ENCODE assay signal across 15 cellular contexts in the genomic region with DNA sequence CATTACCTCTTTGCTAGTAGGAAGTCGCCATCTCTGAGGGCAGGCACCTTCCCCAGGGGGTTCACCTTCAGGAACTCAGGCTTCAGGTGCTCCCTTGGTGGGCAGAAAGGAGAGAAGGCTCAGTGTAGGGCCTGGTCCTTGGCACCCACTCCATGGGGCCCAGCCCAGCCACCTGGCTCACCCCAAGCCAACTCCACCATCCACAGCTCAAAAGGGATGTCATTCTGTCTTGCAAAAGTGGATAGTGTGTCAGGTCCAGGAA. TPM values are rescaled to one million over a fixed set of nuclear protein-coding genes. Genes with fewer than 3 reads are reported as not detected.
DNase-seq lines count a peak whose midpoint lies in the region; ATAC-seq, FAIRE-seq and TF ChIP-seq lines count a peak whose summit lies in the region.
"Had no signal": no experiment of that assay in that cellular context is flagged by ENCODE, and none has a peak within 500 bp of the region (broad histone marks: within the 10 kb centered on the region; RNA-seq: fewer than 3 reads in every experiment).

No MANE protein-coding gene starts in this region.

- ATAC-seq in HepG2 (no peak), right lobe of liver (no peak), HG03039 (IDR thresholded peaks at IDR 0.05; ENCODE audit: unreplicated experiment) (no peak)
- ATAC-seq in natural killer cell treated with Interleukin-12 subunit alpha and Interleukin-12 subunit beta and Interleukin-15 and Interleukin-18, amount 100 ng/mL, for 72 hours, result no peak

- no peak for TF ChIP-seq EP300 in HepG2 (IDR thresholded peaks at IDR 0.05; ENCODE audit: low read depth in 2 of 2, low read length in 2 of 2)
- TF ChIP-seq EP300 in HepG2 (CRISPR knock-in tag; IDR thresholded peaks at IDR 0.05; ENCODE audit: borderline replicate concordance), result no peak

- no peak overlapping the region for H4K91ac ChIP-seq in mesenchymal stem cell (ENCODE audit: low read length)

- no peak overlapping the region for H3K4me3 Mint-ChIP-seq in natural killer cell treated with Interleukin-12 subunit alpha and Interleukin-12 subunit beta and Interleukin-15 and Interleukin-18, amount 100 ng/mL, for 72 hours
- H3K4me3 Mint-ChIP-seq: CD14-positive monocyte had no signal

- no peak overlapping the region for H2BK5ac ChIP-seq in mesenchymal stem cell (ENCODE audit: low read depth, low read length, poor library complexity, severe bottlenecking)

- POLR2A ChIA-PET in HepG2 (lab: Yijun Ruan, JAX), result interaction anchor here (2.1 kb wide), 1 partner anchor 114 kb away, joined by 8 read pairs; a partner anchor contains a TSS

- H3K9me3 ChIP-seq in HepG2 (ENCODE audit: low read length) (no peaks in the 10 kb centered on the region), right lobe of liver (no peaks in the 10 kb centered on the region), Karpas-422 (ENCODE audit: low read length) (no peaks in the 10 kb centered on the region), mesenchymal stem cell (ENCODE audit: control insufficient read depth, low read length) (no peaks in the 10 kb centered on the region)
- H3K9me3 ChIP-seq: BE2C had no signal

- peak overlapping the region; percentile 86 for H3K4me2 ChIP-seq in HepG2 (ENCODE audit: low read depth, low read length)
- no peak overlapping the region for H3K4me2 ChIP-seq in Karpas-422 (ENCODE audit: low read depth, low read length, poor library complexity, severe bottlenecking)
- H3K4me2 ChIP-seq in mesenchymal stem cell (ENCODE audit: low read length, poor library complexity, severe bottlenecking), result no peak overlapping the region

- BruUV-seq in HepG2 (replicated peaks; lab: Mats Ljungman, UMichigan), result no TSS peak

- peaks cover 71% of the 10 kb centered on the region for H3K4me1 ChIP-seq in HepG2 (ENCODE audit: insufficient read depth, low read length)
- peaks cover 0 to 7% (median 0%) of the 10 kb centered on the region in 4 donors for H3K4me1 ChIP-seq in right lobe of liver
- peaks cover 18% of the 10 kb centered on the region for H3K4me1 ChIP-seq in Karpas-422 (ENCODE audit: low read length)
- peaks cover 2% of the 10 kb centered on the region for H3K4me1 ChIP-seq in mesenchymal stem cell (ENCODE audit: control insufficient read depth, insufficient read depth, low read depth, low read length)
- H3K4me1 ChIP-seq: BE2C had no signal

- no peak overlapping the region for H3K23ac ChIP-seq in mesenchymal stem cell (ENCODE audit: low read length in 2 of 2)

- H2AFZ ChIP-seq in HepG2 (ENCODE audit: low read length) (peak overlapping the region; percentile 5), Karpas-422 (ENCODE audit: low read length) (no peak overlapping the region), mesenchymal stem cell (ENCODE audit: low read depth, low read length) (no peak overlapping the region)

- DNase-seq in HepG2 (ENCODE audit: low spot score), result no peak
- DNase-seq in right lobe of liver, result no peak
- DNase-seq in Karpas-422, result peak; percentile 39
- no peak for DNase-seq in mesenchymal stem cell
- DNase-seq in activated CD4-positive, CD25-positive, alpha-beta regulatory T cell treated with anti-CD3 and anti-CD28 coated beads, Interleukin-2, amount 50 U/mL, for 72 hours, result no peak
- no peak for DNase-seq in natural killer cell treated with Interleukin-12 subunit alpha and Interleukin-12 subunit beta and Interleukin-15 and Interleukin-18, amount 100 ng/mL, for 72 hours (ENCODE audit: low spot score)
- DNase-seq: BE2C; CD8-positive, alpha-beta memory T cell; DMS53; GF-D8 had no signal

- H3K79me2 ChIP-seq in HepG2 (ENCODE audit: insufficient read depth, low read length) (peaks cover 15% of the 10 kb centered on the region), Karpas-422 (ENCODE audit: low read length) (peaks cover 15% of the 10 kb centered on the region)

- no peak overlapping the region for H4K8ac ChIP-seq in mesenchymal stem cell (ENCODE audit: low read length)

- TF ChIP-seq POLR2A in HepG2 (IDR thresholded peaks at IDR 0.05; ENCODE audit: insufficient read depth in 1 of 2, low read depth in 2 of 2, low read length in 2 of 2) (no peak), right lobe of liver (IDR thresholded peaks at IDR 0.05) (no peak)

- TF ChIP-seq RAD21 in HepG2 (CRISPR knock-in tag; IDR thresholded peaks at IDR 0.05), result no peak

- no peak overlapping the region for H3K4ac ChIP-seq in mesenchymal stem cell (ENCODE audit: low read depth in 1 of 2, low read length in 2 of 2)

- H3K27ac ChIP-seq in HepG2 (ENCODE audit: extremely low read length, insufficient read depth, low read length) (peak overlapping the region; percentile 87), right lobe of liver (no peak overlapping the region), Karpas-422 (ENCODE audit: low read length) (no peak overlapping the region), mesenchymal stem cell (ENCODE audit: low read length, poor library complexity, severe bottlenecking) (no peak overlapping the region)

- 75% methylated on average over 1 of the region's 1 CpG for WGBS in HepG2 (ENCODE audit: low lambda C conversion rate)
- WGBS in right lobe of liver (ENCODE audit: insufficient coverage, low coverage, low lambda C conversion rate, missing lambda C conversion rate), result 88% methylated on average over 1 of the region's 1 CpG
- 89% methylated on average over 1 of the region's 1 CpG for WGBS in mesenchymal stem cell

- H3K18ac ChIP-seq in mesenchymal stem cell (ENCODE audit: low read depth in 1 of 2, low read length in 2 of 2), result no peak overlapping the region

- no peak overlapping the region for H2BK120ac ChIP-seq in mesenchymal stem cell (ENCODE audit: low read depth, low read length)

- peaks cover 10 to 13% of the 10 kb centered on the region in 2 donors for H3K4me1 Mint-ChIP-seq in natural killer cell treated with Interleukin-12 subunit alpha and Interleukin-12 subunit beta and Interleukin-15 and Interleukin-18, amount 100 ng/mL, for 72 hours (ENCODE audit: low read depth in 2 of 2)

- H3K36me3 ChIP-seq in HepG2 (replicated peaks in 1 of 2; ENCODE audit: control insufficient read depth in 1 of 2, insufficient read depth in 2 of 2, low read length in 2 of 2), result no peaks in the 10 kb centered on the region
- no peaks in the 10 kb centered on the region for H3K36me3 ChIP-seq in right lobe of liver
- H3K36me3 ChIP-seq in Karpas-422 (ENCODE audit: insufficient read depth, low read length), result no peaks in the 10 kb centered on the region
- no peaks in the 10 kb centered on the region for H3K36me3 ChIP-seq in mesenchymal stem cell (ENCODE audit: control insufficient read depth in 1 of 2, insufficient read depth in 2 of 2, low read depth in 1 of 2, low read length in 2 of 2)
- H3K36me3 ChIP-seq: BE2C had no signal

- H3K36me3 Mint-ChIP-seq in natural killer cell treated with Interleukin-12 subunit alpha and Interleukin-12 subunit beta and Interleukin-15 and Interleukin-18, amount 100 ng/mL, for 72 hours, result no peaks in the 10 kb centered on the region
- H3K36me3 Mint-ChIP-seq: CD14-positive monocyte had no signal

- no peak overlapping the region for H2BK12ac ChIP-seq in mesenchymal stem cell (ENCODE audit: low read length in 2 of 2)

- in situ Hi-C loops in HepG2 (cut with HindIII; ENCODE audit: extremely low pct_ligation_motif_present, low pct_unique_long_range_greater_than_20kb), result loop anchor here (5.0 kb wide), 1 partner anchor 71 kb away; no protein-coding TSS in a partner anchor

- peak overlapping the region; percentile 3 for H2BK15ac ChIP-seq in mesenchymal stem cell (ENCODE audit: low read depth, poor library complexity, severe bottlenecking)

- CTCF ChIA-PET in HepG2 (lab: Yijun Ruan, JAX; ENCODE audit: low intra/inter-chr PET ratio, low total read pairs), result no interaction called here

- H3K9ac ChIP-seq in HepG2 (ENCODE audit: insufficient read depth, low read depth, low read length), result peak overlapping the region; percentile 73
- H3K9ac ChIP-seq in Karpas-422 (ENCODE audit: low read length), result no peak overlapping the region
- no peak overlapping the region for H3K9ac ChIP-seq in mesenchymal stem cell (ENCODE audit: low read length)

- H3K27me3 ChIP-seq in HepG2 (ENCODE audit: control insufficient read depth in 1 of 2, insufficient read depth in 2 of 2, low read length in 2 of 2) (no peaks in the 10 kb centered on the region; a peak in 1 of 5 replicates), right lobe of liver (no peaks in the 10 kb centered on the region), Karpas-422 (ENCODE audit: low read length) (no peaks in the 10 kb centered on the region; the same call in 1 of the 2 replicates), mesenchymal stem cell (ENCODE audit: control insufficient read depth in 1 of 2, insufficient read depth in 1 of 2, low read length in 2 of 2) (peaks cover 7 to 8% of the 10 kb centered on the region in 2 experiments)
- H3K27me3 ChIP-seq: BE2C had no signal

- TF ChIP-seq CTCF in HepG2 (CRISPR knock-in tag; IDR thresholded peaks at IDR 0.05) (no peak), right lobe of liver (IDR thresholded peaks at IDR 0.05) (no peak)

- no peaks in the 10 kb centered on the region for H3K9me3 Mint-ChIP-seq in natural killer cell treated with Interleukin-12 subunit alpha and Interleukin-12 subunit beta and Interleukin-15 and Interleukin-18, amount 100 ng/mL, for 72 hours

- no peak overlapping the region for H3K27ac Mint-ChIP-seq in natural killer cell treated with Interleukin-12 subunit alpha and Interleukin-12 subunit beta and Interleukin-15 and Interleukin-18, amount 100 ng/mL, for 72 hours
- H3K27ac Mint-ChIP-seq: CD14-positive monocyte; CD8-positive, alpha-beta memory T cell had no signal

- no peaks in the 10 kb centered on the region for H3K27me3 Mint-ChIP-seq in natural killer cell treated with Interleukin-12 subunit alpha and Interleukin-12 subunit beta and Interleukin-15 and Interleukin-18, amount 100 ng/mL, for 72 hours

- peaks cover 5% of the 10 kb centered on the region for H3K79me1 ChIP-seq in mesenchymal stem cell (replicated peaks; ENCODE audit: low read length, poor library complexity, severe bottlenecking)

- H3K14ac ChIP-seq in mesenchymal stem cell (ENCODE audit: low read length in 2 of 2), result no peak overlapping the region

- H3K4me3 ChIP-seq in HepG2 (replicated peaks in 1 of 3; ENCODE audit: insufficient read depth in 1 of 3, low read depth in 2 of 3, low read length in 3 of 3) (peak overlapping the region; percentile 17 to 95 (median 24); a peak in 4 of 6 replicates), right lobe of liver (no peak overlapping the region), Karpas-422 (ENCODE audit: low read length) (no peak overlapping the region), mesenchymal stem cell (ENCODE audit: insufficient read depth in 1 of 2, low read depth in 1 of 2, low read length in 2 of 2) (no peak overlapping the region)

- no peaks in the 10 kb centered on the region for H4K20me1 ChIP-seq in HepG2 (ENCODE audit: insufficient read depth, low read length)
- no peaks in the 10 kb centered on the region for H4K20me1 ChIP-seq in Karpas-422 (ENCODE audit: insufficient read depth, low read depth, low read length)

- H2AK5ac ChIP-seq in mesenchymal stem cell (ENCODE audit: low read length, severe bottlenecking), result no peak overlapping the region

- intact Hi-C loops in HepG2 (cut with micrococcal nuclease; ENCODE audit: unreplicated experiment) (no loop called here), right lobe of liver (cut with DNase I) (no loop called here)

- no peaks in the 10 kb centered on the region for H3K9me2 ChIP-seq in Karpas-422 (replicated peaks; ENCODE audit: insufficient read depth, low read length)

- no peak for FAIRE-seq in HepG2 (lab: Jason Lieb, UNC)
- FAIRE-seq: A204.1, H54 had no signal

RNA-seq across cellular contexts. Expression of a gene that starts 2.7 kb away (rescaled TPM):
- total RNA-seq in HepG2 (2016; rRNA removed; fragmentation: Illumina TruSeq; extraction: Trizol) (0.18 and 0.62 TPM in 2 replicates), right lobe of liver (not detected)
- 0.30 and 0.44 TPM in 2 replicates for total RNA-seq in HepG2 (2016; cell fraction: cytosol; rRNA removed; fragmentation: Illumina TruSeq; extraction: Trizol; ENCODE audit: low read depth)
- total RNA-seq in HepG2 (2016; cell fraction: insoluble cytoplasmic fraction; rRNA removed; fragmentation: Illumina TruSeq; extraction: Trizol), result 0.22 and 0.82 TPM in 2 replicates
- total RNA-seq in HepG2 (2016; cell fraction: membrane; rRNA removed; fragmentation: Illumina TruSeq; extraction: Trizol), result 0.62 and 0.77 TPM in 2 replicates
- 0.94 and 1.2 TPM in 2 replicates for total RNA-seq in HepG2 (2016; cell fraction: nucleus; rRNA removed; fragmentation: Illumina TruSeq; extraction: Trizol)
- polyA plus RNA-seq in HepG2 (2011; rRNA removed), result 0.59 and 0.63 TPM in 2 replicates
- 0.06 and 0.16 TPM in 2 replicates for polyA plus RNA-seq in HepG2 (2011; cell fraction: cytosol; rRNA removed)
- 2.4 and 3.5 TPM in 2 replicates for polyA plus RNA-seq in HepG2 (2011; cell fraction: nucleus; rRNA removed)
- polyA plus RNA-seq in HepG2 (2012), result 0.16 and 0.23 TPM in 2 replicates
- polyA plus RNA-seq in HepG2 (2016; cell fraction: cytosol; fragmentation: Illumina TruSeq; extraction: Trizol; ENCODE audit: low read depth), result 0.15 and 0.20 TPM in 2 replicates
- polyA plus RNA-seq in HepG2 (2016; cell fraction: insoluble cytoplasmic fraction; fragmentation: Illumina TruSeq; extraction: Trizol; ENCODE audit: low read depth), result not detected in 2 replicates
- polyA plus RNA-seq in HepG2 (2016; cell fraction: membrane; fragmentation: Illumina TruSeq; extraction: Trizol; ENCODE audit: low read depth), result 0.30 TPM in 1 of 2 replicates, not detected in the other
- 2.0 and 2.2 TPM in 2 replicates for polyA plus RNA-seq in HepG2 (2016; cell fraction: nucleus; fragmentation: Illumina TruSeq; extraction: Trizol; ENCODE audit: insufficient read depth, low read depth)
- 1.8 TPM in 1 of 2 replicates, not detected in the other for polyA minus RNA-seq in HepG2 (2011; rRNA and poly(A)+ RNA removed; ENCODE audit: low replicate concordance)
- not detected in 2 replicates for polyA minus RNA-seq in HepG2 (2011; cell fraction: cytosol; rRNA and poly(A)+ RNA removed)
- 3.0 and 4.8 TPM in 2 replicates for polyA minus RNA-seq in HepG2 (2011; cell fraction: nucleus; rRNA and poly(A)+ RNA removed)
- not detected in 2 replicates for total RNA-seq in Karpas-422 (2014; rRNA removed; shearing (Covaris generic); ENCODE audit: low replicate concordance)
- not detected for polyA plus RNA-seq in mesenchymal stem cell (2013, experiment 1 of 2)
- not detected for polyA plus RNA-seq in mesenchymal stem cell (2013, experiment 2 of 2)
- total RNA-seq in natural killer cell treated with Interleukin-12 subunit alpha and Interleukin-12 subunit beta and Interleukin-15 and Interleukin-18, amount 100 ng/mL, for 72 hours, result not detected
- total RNA-seq: CD8-positive, alpha-beta memory T cell; HT1080 had no signal
- polyA plus RNA-seq: CD14-positive monocyte; CD8-positive, alpha-beta memory T cell had no signal

RNA-seq across cellular contexts. Expression of a gene that starts 3.2 kb away (rescaled TPM):
- total RNA-seq in HepG2 (2016; rRNA removed; fragmentation: Illumina TruSeq; extraction: Trizol) (51.3 and 61.3 TPM in 2 replicates), right lobe of liver (10 to 100 TPM; 17.1 to 22.8 (median 19.2) TPM)
- 14.3 and 17.6 TPM in 2 replicates for total RNA-seq in HepG2 (2016; cell fraction: cytosol; rRNA removed; fragmentation: Illumina TruSeq; extraction: Trizol; ENCODE audit: low read depth)
- total RNA-seq in HepG2 (2016; cell fraction: insoluble cytoplasmic fraction; rRNA removed; fragmentation: Illumina TruSeq; extraction: Trizol), result 52.6 and 55.2 TPM in 2 replicates
- total RNA-seq in HepG2 (2016; cell fraction: membrane; rRNA removed; fragmentation: Illumina TruSeq; extraction: Trizol), result 20.5 and 20.9 TPM in 2 replicates
- total RNA-seq in HepG2 (2016; cell fraction: nucleus; rRNA removed; fragmentation: Illumina TruSeq; extraction: Trizol), result 68.3 and 86.3 TPM in 2 replicates
- polyA plus RNA-seq in HepG2 (2011; rRNA removed), result 10.2 and 12.0 TPM in 2 replicates
- 5.5 and 7.0 TPM in 2 replicates for polyA plus RNA-seq in HepG2 (2011; cell fraction: cytosol; rRNA removed)
- polyA plus RNA-seq in HepG2 (2011; cell fraction: nucleus; rRNA removed), result 68.4 and 82.0 TPM in 2 replicates
- polyA plus RNA-seq in HepG2 (2012), result 19.1 and 30.8 TPM in 2 replicates
- 3.8 and 4.8 TPM in 2 replicates for polyA plus RNA-seq in HepG2 (2016; cell fraction: cytosol; fragmentation: Illumina TruSeq; extraction: Trizol; ENCODE audit: low read depth)
- polyA plus RNA-seq in HepG2 (2016; cell fraction: insoluble cytoplasmic fraction; fragmentation: Illumina TruSeq; extraction: Trizol; ENCODE audit: low read depth), result 30.8 and 43.5 TPM in 2 replicates
- 8.6 and 10.2 TPM in 2 replicates for polyA plus RNA-seq in HepG2 (2016; cell fraction: membrane; fragmentation: Illumina TruSeq; extraction: Trizol; ENCODE audit: low read depth)
- 146 and 156 TPM in 2 replicates for polyA plus RNA-seq in HepG2 (2016; cell fraction: nucleus; fragmentation: Illumina TruSeq; extraction: Trizol; ENCODE audit: insufficient read depth, low read depth)
- polyA minus RNA-seq in HepG2 (2011; rRNA and poly(A)+ RNA removed; ENCODE audit: low replicate concordance), result 17.9 and 49.9 TPM in 2 replicates
- 22.2 and 23.7 TPM in 2 replicates for polyA minus RNA-seq in HepG2 (2011; cell fraction: cytosol; rRNA and poly(A)+ RNA removed)
- polyA minus RNA-seq in HepG2 (2011; cell fraction: nucleus; rRNA and poly(A)+ RNA removed), result 47.6 and 50.8 TPM in 2 replicates
- 56.7 and 97.0 TPM in 2 replicates for total RNA-seq in Karpas-422 (2014; rRNA removed; shearing (Covaris generic); ENCODE audit: low replicate concordance)
- 54.3 TPM for polyA plus RNA-seq in mesenchymal stem cell (2013, experiment 1 of 2)
- polyA plus RNA-seq in mesenchymal stem cell (2013, experiment 2 of 2), result 52.5 TPM
- total RNA-seq in natural killer cell treated with Interleukin-12 subunit alpha and Interleukin-12 subunit beta and Interleukin-15 and Interleukin-18, amount 100 ng/mL, for 72 hours, result 100 to 1,000 TPM in 1 of 2 donors, 10 to 100 TPM in 1; 98.3 to 132 TPM

RNA-seq across cellular contexts. Expression of a gene that starts 28.0 kb away (rescaled TPM):
- total RNA-seq in HepG2 (2016; rRNA removed; fragmentation: Illumina TruSeq; extraction: Trizol), result not detected in 2 replicates
- total RNA-seq in HepG2 (2016; cell fraction: cytosol; rRNA removed; fragmentation: Illumina TruSeq; extraction: Trizol; ENCODE audit: low read depth), result not detected in 2 replicates
- total RNA-seq in HepG2 (2016; cell fraction: insoluble cytoplasmic fraction; rRNA removed; fragmentation: Illumina TruSeq; extraction: Trizol), result not detected in 2 replicates
- total RNA-seq in HepG2 (2016; cell fraction: membrane; rRNA removed; fragmentation: Illumina TruSeq; extraction: Trizol), result not detected in 2 replicates
- not detected in 2 replicates for total RNA-seq in HepG2 (2016; cell fraction: nucleus; rRNA removed; fragmentation: Illumina TruSeq; extraction: Trizol)
- not detected in 2 replicates for polyA plus RNA-seq in HepG2 (2011; rRNA removed)
- polyA plus RNA-seq in HepG2 (2011; cell fraction: cytosol; rRNA removed), result not detected in 2 replicates
- 0.21 and 0.71 TPM in 2 replicates for polyA plus RNA-seq in HepG2 (2011; cell fraction: nucleus; rRNA removed)
- 0.21 TPM in 1 of 2 replicates, not detected in the other for polyA plus RNA-seq in HepG2 (2012)
- polyA plus RNA-seq in HepG2 (2016; cell fraction: cytosol; fragmentation: Illumina TruSeq; extraction: Trizol; ENCODE audit: low read depth), result not detected in 2 replicates
- polyA plus RNA-seq in HepG2 (2016; cell fraction: insoluble cytoplasmic fraction; fragmentation: Illumina TruSeq; extraction: Trizol; ENCODE audit: low read depth), result not detected in 2 replicates
- polyA plus RNA-seq in HepG2 (2016; cell fraction: membrane; fragmentation: Illumina TruSeq; extraction: Trizol; ENCODE audit: low read depth), result not detected in 2 replicates
- polyA plus RNA-seq in HepG2 (2016; cell fraction: nucleus; fragmentation: Illumina TruSeq; extraction: Trizol; ENCODE audit: insufficient read depth, low read depth), result 0.45 TPM in 1 of 2 replicates, not detected in the other
- not detected in 2 replicates for polyA minus RNA-seq in HepG2 (2011; rRNA and poly(A)+ RNA removed; ENCODE audit: low replicate concordance)
- polyA minus RNA-seq in HepG2 (2011; cell fraction: cytosol; rRNA and poly(A)+ RNA removed), result not detected in 2 replicates
- polyA minus RNA-seq in HepG2 (2011; cell fraction: nucleus; rRNA and poly(A)+ RNA removed), result not detected in 2 replicates
- total RNA-seq in right lobe of liver, result under 1 TPM in 1 of 6 experiments, not detected in 5; 0.76 TPM
- total RNA-seq in Karpas-422 (2014; rRNA removed; shearing (Covaris generic); ENCODE audit: low replicate concordance), result not detected in 2 replicates
- 1.4 TPM for polyA plus RNA-seq in mesenchymal stem cell (2013, experiment 1 of 2)
- polyA plus RNA-seq in mesenchymal stem cell (2013, experiment 2 of 2), result 1.3 TPM
- under 1 TPM in 1 of 2 donors, not detected in 1; 0.47 TPM for total RNA-seq in natural killer cell treated with Interleukin-12 subunit alpha and Interleukin-12 subunit beta and Interleukin-15 and Interleukin-18, amount 100 ng/mL, for 72 hours
- total RNA-seq: CD8-positive, alpha-beta memory T cell had no signal
- polyA plus RNA-seq: CD14-positive monocyte; CD8-positive, alpha-beta memory T cell had no signal

RNA-seq across cellular contexts. Expression of a gene that starts 33.7 kb away (rescaled TPM):
- 120 and 143 TPM in 2 replicates for total RNA-seq in HepG2 (2016; rRNA removed; fragmentation: Illumina TruSeq; extraction: Trizol)
- total RNA-seq in HepG2 (2016; cell fraction: cytosol; rRNA removed; fragmentation: Illumina TruSeq; extraction: Trizol; ENCODE audit: low read depth), result 60.4 and 70.3 TPM in 2 replicates
- total RNA-seq in HepG2 (2016; cell fraction: insoluble cytoplasmic fraction; rRNA removed; fragmentation: Illumina TruSeq; extraction: Trizol), result 129 and 145 TPM in 2 replicates
- total RNA-seq in HepG2 (2016; cell fraction: membrane; rRNA removed; fragmentation: Illumina TruSeq; extraction: Trizol), result 63.1 and 70.2 TPM in 2 replicates
- 47.8 and 63.8 TPM in 2 replicates for total RNA-seq in HepG2 (2016; cell fraction: nucleus; rRNA removed; fragmentation: Illumina TruSeq; extraction: Trizol)
- polyA plus RNA-seq in HepG2 (2011; rRNA removed), result 159 and 181 TPM in 2 replicates
- polyA plus RNA-seq in HepG2 (2011; cell fraction: cytosol; rRNA removed), result 124 and 244 TPM in 2 replicates
- polyA plus RNA-seq in HepG2 (2011; cell fraction: nucleus; rRNA removed), result 150 and 188 TPM in 2 replicates
- 66.3 and 104 TPM in 2 replicates for polyA plus RNA-seq in HepG2 (2012)
- polyA plus RNA-seq in HepG2 (2016; cell fraction: cytosol; fragmentation: Illumina TruSeq; extraction: Trizol; ENCODE audit: low read depth), result 67.3 and 70.6 TPM in 2 replicates
- 125 and 141 TPM in 2 replicates for polyA plus RNA-seq in HepG2 (2016; cell fraction: insoluble cytoplasmic fraction; fragmentation: Illumina TruSeq; extraction: Trizol; ENCODE audit: low read depth)
- 61.9 and 66.8 TPM in 2 replicates for polyA plus RNA-seq in HepG2 (2016; cell fraction: membrane; fragmentation: Illumina TruSeq; extraction: Trizol; ENCODE audit: low read depth)
- 98.1 and 122 TPM in 2 replicates for polyA plus RNA-seq in HepG2 (2016; cell fraction: nucleus; fragmentation: Illumina TruSeq; extraction: Trizol; ENCODE audit: insufficient read depth, low read depth)
- polyA minus RNA-seq in HepG2 (2011; rRNA and poly(A)+ RNA removed; ENCODE audit: low replicate concordance), result 36.0 and 80.8 TPM in 2 replicates
- polyA minus RNA-seq in HepG2 (2011; cell fraction: cytosol; rRNA and poly(A)+ RNA removed), result 35.0 and 38.4 TPM in 2 replicates
- 27.8 and 28.0 TPM in 2 replicates for polyA minus RNA-seq in HepG2 (2011; cell fraction: nucleus; rRNA and poly(A)+ RNA removed)
- 100 to 1,000 TPM; 198 to 587 (median 295) TPM for total RNA-seq in right lobe of liver
- total RNA-seq in Karpas-422 (2014; rRNA removed; shearing (Covaris generic); ENCODE audit: low replicate concordance), result 372 and 428 TPM in 2 replicates
- polyA plus RNA-seq in mesenchymal stem cell (2013, experiment 1 of 2), result 185 TPM
- polyA plus RNA-seq in mesenchymal stem cell (2013, experiment 2 of 2), result 184 TPM
- 100 to 1,000 TPM in 1 of 2 donors, 10 to 100 TPM in 1; 97.4 to 127 TPM for total RNA-seq in natural killer cell treated with Interleukin-12 subunit alpha and Interleukin-12 subunit beta and Interleukin-15 and Interleukin-18, amount 100 ng/mL, for 72 hours

RNA-seq across cellular contexts. Expression of a gene that starts 41.3 kb away (rescaled TPM):
- total RNA-seq in HepG2 (2016; rRNA removed; fragmentation: Illumina TruSeq; extraction: Trizol), result 0.31 TPM in 1 of 2 replicates, not detected in the other
- total RNA-seq in HepG2 (2016; cell fraction: cytosol; rRNA removed; fragmentation: Illumina TruSeq; extraction: Trizol; ENCODE audit: low read depth), result 0.30 TPM in 1 of 2 replicates, not detected in the other
- 0.13 and 0.26 TPM in 2 replicates for total RNA-seq in HepG2 (2016; cell fraction: insoluble cytoplasmic fraction; rRNA removed; fragmentation: Illumina TruSeq; extraction: Trizol)
- 0.28 TPM in 1 of 2 replicates, not detected in the other for total RNA-seq in HepG2 (2016; cell fraction: membrane; rRNA removed; fragmentation: Illumina TruSeq; extraction: Trizol)
- 0.28 TPM in 1 of 2 replicates, not detected in the other for total RNA-seq in HepG2 (2016; cell fraction: nucleus; rRNA removed; fragmentation: Illumina TruSeq; extraction: Trizol)
- polyA plus RNA-seq in HepG2 (2011; rRNA removed), result 0.07 TPM in 1 of 2 replicates, not detected in the other
- not detected in 2 replicates for polyA plus RNA-seq in HepG2 (2011; cell fraction: cytosol; rRNA removed)
- polyA plus RNA-seq in HepG2 (2011; cell fraction: nucleus; rRNA removed), result 0.10 TPM in 1 of 2 replicates, not detected in the other
- polyA plus RNA-seq in HepG2 (2012), result 4.9 and 5.3 TPM in 2 replicates
- 0.10 TPM in 1 of 2 replicates, not detected in the other for polyA plus RNA-seq in HepG2 (2016; cell fraction: cytosol; fragmentation: Illumina TruSeq; extraction: Trizol; ENCODE audit: low read depth)
- 0.23 TPM in 1 of 2 replicates, not detected in the other for polyA plus RNA-seq in HepG2 (2016; cell fraction: insoluble cytoplasmic fraction; fragmentation: Illumina TruSeq; extraction: Trizol; ENCODE audit: low read depth)
- polyA plus RNA-seq in HepG2 (2016; cell fraction: membrane; fragmentation: Illumina TruSeq; extraction: Trizol; ENCODE audit: low read depth), result not detected in 2 replicates
- polyA plus RNA-seq in HepG2 (2016; cell fraction: nucleus; fragmentation: Illumina TruSeq; extraction: Trizol; ENCODE audit: insufficient read depth, low read depth), result not detected in 2 replicates
- polyA minus RNA-seq in HepG2 (2011; rRNA and poly(A)+ RNA removed; ENCODE audit: low replicate concordance), result 0.22 and 11.7 TPM in 2 replicates
- polyA minus RNA-seq in HepG2 (2011; cell fraction: cytosol; rRNA and poly(A)+ RNA removed), result not detected in 2 replicates
- not detected in 2 replicates for polyA minus RNA-seq in HepG2 (2011; cell fraction: nucleus; rRNA and poly(A)+ RNA removed)
- total RNA-seq in right lobe of liver, result 1 to 10 TPM in 2 of 6 experiments, not detected in 4; 3.5 to 7.1 TPM
- 5.2 and 6.0 TPM in 2 replicates for total RNA-seq in Karpas-422 (2014; rRNA removed; shearing (Covaris generic); ENCODE audit: low replicate concordance)
- polyA plus RNA-seq in mesenchymal stem cell (2013, experiment 1 of 2), result 1.4 TPM
- polyA plus RNA-seq in mesenchymal stem cell (2013, experiment 2 of 2), result 1.2 TPM
- total RNA-seq in natural killer cell treated with Interleukin-12 subunit alpha and Interleukin-12 subunit beta and Interleukin-15 and Interleukin-18, amount 100 ng/mL, for 72 hours, result 1 to 10 TPM in 1 of 2 donors, not detected in 1; 8.0 TPM
- total RNA-seq: CD8-positive, alpha-beta memory T cell had no signal

Comparison
In these comparisons a context has a peak if more than half of its experiments do, and no peak if none do; other contexts are left out.
1. H3K4me3 ChIP-seq: peak in HepG2 (3 of 3); none in right lobe of liver (0 of 3), Karpas-422 (single experiment) and mesenchymal stem cell (0 of 2).